In the genomic region with DNA sequence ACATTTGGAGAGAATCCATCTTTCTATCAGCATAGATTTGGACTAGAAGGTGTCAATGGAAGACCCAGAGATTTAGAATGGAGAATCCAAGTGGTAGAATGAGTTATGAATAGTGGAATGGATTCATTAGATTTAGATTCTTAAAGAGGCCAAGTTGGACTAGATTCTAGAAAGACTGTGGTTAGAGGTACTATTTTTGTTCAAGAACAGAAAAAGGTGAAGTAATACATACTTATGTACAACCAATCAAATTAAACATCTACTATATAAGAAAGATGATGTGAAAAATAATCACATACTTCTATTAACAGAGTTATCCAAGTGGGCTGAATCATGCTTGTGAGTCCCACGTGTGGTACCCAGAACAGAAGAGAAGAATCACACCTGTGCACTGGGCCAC, we compare ENCODE assay signal across 19 cellular contexts. TPM values are rescaled to one million over a fixed set of nuclear protein-coding genes. Genes with fewer than 3 reads are reported as not detected.
"Had no signal": no experiment of that assay in that cellular context is flagged by ENCODE, and none has a peak within 500 bp of the region (broad histone marks: within the 10 kb centered on the region; RNA-seq: fewer than 3 reads in every experiment).

No MANE protein-coding gene starts in this region.

- H3K36me3 ChIP-seq: MG63 had no signal

- H3K4me3 Mint-ChIP-seq: T-cell; T-helper 1 cell treated with Interleukin-12 subunit alpha and Interleukin-12 subunit beta and Interleukin-4 antibody, amounts not matched to agents 30 μg/mL and 1 μg/mL, for 36 hours had no signal

- H3K9me3 Mint-ChIP-seq: T-cell had no signal

- H3K27me3 ChIP-seq: MG63 had no signal

- H3K9ac ChIP-seq: SK-N-SH had no signal

- H3K4me3 ChIP-seq: MG63 had no signal

- H3K4me1 Mint-ChIP-seq: T-cell had no signal

- DNase-seq: Karpas-422, KBM-7, NCI-H1092 treated with DMSO at 0.1 percent for 48 hours, NCI-H1436, NCI-H187, NCI-H2029, NCI-H2081 treated with DMSO at 0.1 percent for 48 hours, NCI-H524, NCI-H526 treated with DMSO at 0.1 percent for 48 hours, NCI-H748 treated with DMSO at 0.1 percent for 48 hours, Right ventricle myocardium superior, RPMI8226, SK-N-SH, SW 1271, T-cell had no signal

- H3K36me3 Mint-ChIP-seq: T-cell had no signal

- H3K4me2 ChIP-seq: SK-N-SH had no signal

- H3K27me3 Mint-ChIP-seq: T-cell had no signal

- H3K9me3 ChIP-seq: MG63, SK-N-SH had no signal

- FAIRE-seq: RCC 7860 had no signal

- ATAC-seq: T-cell had no signal

- H3K27ac Mint-ChIP-seq: T-cell; T-helper 1 cell treated with Interleukin-12 subunit alpha and Interleukin-12 subunit beta and Interleukin-4 antibody, amounts not matched to agents 30 μg/mL and 1 μg/mL, for 36 hours had no signal

RNA-seq across cellular contexts. Expression of gene ADTRP, which starts 33.8 kb away (rescaled TPM):
- total RNA-seq: Right ventricle myocardium superior, SK-MEL-5 had no signal
